17 cellular contexts compared by ENCODE assay signal in the genomic region with DNA sequence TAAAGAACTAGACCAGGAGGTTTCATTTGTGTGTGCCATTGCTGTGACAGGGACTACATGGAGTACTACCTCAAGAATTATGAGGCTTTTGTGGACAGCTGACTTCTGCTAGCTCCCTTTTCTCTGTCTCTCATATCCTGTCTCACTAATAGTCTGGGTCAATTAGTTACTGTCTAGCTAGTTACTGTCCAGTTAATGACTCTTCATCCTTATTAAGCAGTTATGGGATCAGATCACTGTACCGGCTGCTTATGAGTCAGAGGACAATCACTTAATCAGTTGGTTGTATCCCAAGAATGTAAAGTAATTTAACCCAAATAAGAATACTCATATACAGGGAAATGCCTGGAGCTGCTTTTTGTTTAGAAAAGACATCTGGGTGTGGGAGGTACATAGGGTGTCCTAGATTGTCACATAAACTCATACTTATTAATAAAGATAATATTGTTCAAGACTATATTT.
DNase-seq lines count a peak whose midpoint lies in the region; ATAC-seq, FAIRE-seq and TF ChIP-seq lines count a peak whose summit lies in the region.
"Had no signal": no experiment of that assay in that cellular context is flagged by ENCODE, and none has a peak within 500 bp of the region (broad histone marks: within the 10 kb centered on the region; RNA-seq: fewer than 3 reads in every experiment).

No MANE protein-coding gene starts in this region.

- no peak overlapping the region for H3K4me2 ChIP-seq in mesenchymal stem cell (ENCODE audit: low read length, poor library complexity, severe bottlenecking)

- H4K91ac ChIP-seq in mesenchymal stem cell (ENCODE audit: low read length) = no peak overlapping the region

- no peak overlapping the region for H3K9ac ChIP-seq in mesenchymal stem cell (ENCODE audit: low read length)

- H2AFZ ChIP-seq in mesenchymal stem cell (ENCODE audit: low read depth, low read length) = no peak overlapping the region

- TF ChIP-seq CTCF in bronchial epithelial cell (IDR thresholded peaks at IDR 0.05; ENCODE audit: insufficient read depth, low read length, severe bottlenecking) = no peak

- peak; percentile 79 for DNase-seq in ELR (ENCODE audit: low read depth)
- DNase-seq in HT1080 (ENCODE audit: low read depth) = peak; percentile 7
- peak; percentile 65 for DNase-seq in bronchial epithelial cell (ENCODE audit: low read depth)
- DNase-seq in mesenchymal stem cell = peak; percentile 52
- no peak for DNase-seq in H7
- DNase-seq: activated CD8-positive, alpha-beta T cell treated with anti-CD3 and anti-CD28 coated beads for 36 hours; activated naive CD4-positive, alpha-beta T cell treated with anti-CD3 and anti-CD28 coated beads, Interleukin-2, amount 10 ng/mL, durations not matched to agents 7 days and 5 days; left cardiac atrium; naive thymus-derived CD8-positive, alpha-beta T cell; NCI-H1092; NCI-H446; RPMI8226; T1000 had no signal

- no CpG with 5 or more reads among the region's 1 CpG for WGBS in mesenchymal stem cell

- H3K23ac ChIP-seq in mesenchymal stem cell (ENCODE audit: low read length in 2 of 2) = no peak overlapping the region

- no peak overlapping the region for H3K4ac ChIP-seq in mesenchymal stem cell (ENCODE audit: low read depth in 1 of 2, low read length in 2 of 2)

- H3K9me3 ChIP-seq in mesenchymal stem cell (ENCODE audit: control insufficient read depth, low read length) = no peaks in the 10 kb centered on the region

- H4K8ac ChIP-seq in mesenchymal stem cell (ENCODE audit: low read length) = no peak overlapping the region

- no peak overlapping the region for H2BK5ac ChIP-seq in mesenchymal stem cell (ENCODE audit: low read depth, low read length, poor library complexity, severe bottlenecking)

- H2BK12ac ChIP-seq in mesenchymal stem cell (ENCODE audit: low read length in 2 of 2) = no peak overlapping the region

- no peak overlapping the region for H3K18ac ChIP-seq in mesenchymal stem cell (ENCODE audit: low read depth in 1 of 2, low read length in 2 of 2)

- FAIRE-seq in bronchial epithelial cell (lab: Jason Lieb, UNC) = no peak
- FAIRE-seq: colon had no signal

- no peak for ATAC-seq in GM21619 (IDR thresholded peaks at IDR 0.05; ENCODE audit: unreplicated experiment)
- no peak for ATAC-seq in HG03135 (IDR thresholded peaks at IDR 0.05; ENCODE audit: unreplicated experiment)
- no peak for ATAC-seq in GM19455 (IDR thresholded peaks at IDR 0.05; ENCODE audit: unreplicated experiment)
- ATAC-seq: activated CD8-positive, alpha-beta T cell treated with anti-CD3 and anti-CD28 coated beads for 36 hours; left cardiac atrium; naive thymus-derived CD8-positive, alpha-beta T cell had no signal

- H3K4me1 ChIP-seq in mesenchymal stem cell (ENCODE audit: control insufficient read depth, insufficient read depth, low read depth, low read length) = no peaks in the 10 kb centered on the region

- H3K14ac ChIP-seq in mesenchymal stem cell (ENCODE audit: low read length in 2 of 2) = no peak overlapping the region

- H3K36me3 ChIP-seq in bronchial epithelial cell (ENCODE audit: control insufficient read depth, insufficient read depth, low read length) (no peaks in the 10 kb centered on the region), mesenchymal stem cell (ENCODE audit: control insufficient read depth in 1 of 2, insufficient read depth in 2 of 2, low read depth in 1 of 2, low read length in 2 of 2) (no peaks in the 10 kb centered on the region), H7 (replicated peaks; ENCODE audit: control insufficient read depth, insufficient read depth, low read length) (no peaks in the 10 kb centered on the region)

- H2AK5ac ChIP-seq in mesenchymal stem cell (ENCODE audit: low read length, severe bottlenecking) = no peak overlapping the region

- H2BK120ac ChIP-seq in mesenchymal stem cell (ENCODE audit: low read depth, low read length) = no peak overlapping the region

- no peak overlapping the region for H2BK15ac ChIP-seq in mesenchymal stem cell (ENCODE audit: low read depth, poor library complexity, severe bottlenecking)

- no peaks in the 10 kb centered on the region for H3K79me1 ChIP-seq in mesenchymal stem cell (replicated peaks; ENCODE audit: low read length, poor library complexity, severe bottlenecking)

- no peak overlapping the region for H3K27ac ChIP-seq in mesenchymal stem cell (ENCODE audit: low read length, poor library complexity, severe bottlenecking)

- H3K4me3 ChIP-seq in bronchial epithelial cell (ENCODE audit: low read depth, low read length) (no peak overlapping the region), mesenchymal stem cell (ENCODE audit: insufficient read depth in 1 of 2, low read depth in 1 of 2, low read length in 2 of 2) (no peak overlapping the region), H7 (ENCODE audit: insufficient read depth, low read depth, low read length) (no peak overlapping the region)

- H3K27me3 ChIP-seq in bronchial epithelial cell (ENCODE audit: control insufficient read depth, insufficient read depth, low read length) (no peaks in the 10 kb centered on the region), mesenchymal stem cell (ENCODE audit: control insufficient read depth in 1 of 2, insufficient read depth in 1 of 2, low read length in 2 of 2) (no peaks in the 10 kb centered on the region), H7 (ENCODE audit: control insufficient read depth, insufficient read depth, low read length) (no peaks in the 10 kb centered on the region)
